In the genomic region with DNA sequence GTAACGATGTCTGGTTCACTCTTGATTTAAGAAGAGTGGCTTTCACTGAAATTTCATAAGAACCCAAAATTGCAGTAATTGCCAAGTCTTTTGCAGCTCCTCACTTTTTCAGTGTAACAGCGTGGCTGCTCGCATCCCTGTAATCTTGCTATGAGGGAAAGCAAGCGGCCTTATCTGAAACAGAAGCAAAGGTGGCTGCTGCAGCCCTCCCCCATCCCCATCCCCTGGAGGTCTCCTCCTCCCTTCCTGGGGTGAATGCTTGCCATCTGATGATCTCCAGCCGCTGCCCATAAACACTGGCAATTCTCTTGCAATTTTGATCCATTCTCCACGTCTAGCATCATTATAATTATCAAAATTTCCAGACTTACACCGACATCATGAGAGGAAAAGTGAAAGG, we compare ENCODE assay signal across 15 cellular contexts.
DNase-seq lines count a peak whose midpoint lies in the region; ATAC-seq, FAIRE-seq and TF ChIP-seq lines count a peak whose summit lies in the region.
"Had no signal": no experiment of that assay in that cellular context is flagged by ENCODE, and none has a peak within 500 bp of the region (broad histone marks: within the 10 kb centered on the region; RNA-seq: fewer than 3 reads in every experiment).

No MANE protein-coding gene starts in this region.

- CTCF ChIA-PET in K562 (lab: Yijun Ruan, JAX; ENCODE audit: low intra/inter-chr PET ratio), result no interaction called here

- TF ChIP-seq POLR2A in K562 (conservative IDR thresholded peaks at IDR 0.05), result no peak

- no peaks in the 10 kb centered on the region for H3K36me3 ChIP-seq in H7 (replicated peaks; ENCODE audit: control insufficient read depth, insufficient read depth, low read length)
- no peaks in the 10 kb centered on the region for H3K36me3 ChIP-seq in K562 (ENCODE audit: control insufficient read depth, insufficient read depth, low read length)
- no peaks in the 10 kb centered on the region for H3K36me3 ChIP-seq in hepatocyte (replicated peaks; ENCODE audit: insufficient read depth, low read depth)

- H3K27ac ChIP-seq in K562 (ENCODE audit: extremely low read depth, low read depth, low read length) (peak overlapping the region; percentile 88; the same call in 2 of the 3 replicates), hepatocyte (no peak overlapping the region)

- WGBS in K562 (ENCODE audit: insufficient coverage, low coverage, missing lambda C conversion rate), result 3% methylated on average over 6 of the region's 7 CpGs
- 31% methylated on average over 7 of the region's 7 CpGs for WGBS in hepatocyte (ENCODE audit: low lambda C conversion rate, missing lambda C conversion rate)

- no peak for FAIRE-seq in K562 (lab: Jason Lieb, UNC)
- FAIRE-seq: D721Med, G401.6, GM12892 had no signal

- H3K4me1 ChIP-seq in K562 (replicated peaks in 1 of 2; ENCODE audit: control insufficient read depth in 2 of 2, insufficient read depth in 2 of 2, low read length in 2 of 2), result peaks cover 8 to 15% of the 10 kb centered on the region in 2 experiments
- H3K4me1 ChIP-seq in hepatocyte (ENCODE audit: insufficient read depth), result no peaks in the 10 kb centered on the region

- peak; percentile 71; the same call in 1 of the 2 replicates for TF ChIP-seq EP300 in K562 (IDR thresholded peaks at IDR 0.05; ENCODE audit: low read length)

- no TSS peak for BruUV-seq in K562 (replicated peaks; lab: Mats Ljungman, UMichigan)

- H3K4me2 ChIP-seq in K562 (ENCODE audit: insufficient read depth, low read length), result peak overlapping the region; percentile 79
- no peak overlapping the region for H3K4me2 ChIP-seq in hepatocyte

- DNase-seq in H7 (peak; percentile 31), NOMO-1 (lab: John Stamatoyannopoulos, UW; ENCODE audit: unreplicated experiment in 2 of 2) (peak; percentile 14 to 24), K562 (ENCODE audit: extremely low read depth in 1 of 4, low spot score in 3 of 4) (peak; percentile 44 to 86 (median 64)), sciatic nerve (ENCODE audit: low spot score) (no peak), hepatocyte (ENCODE audit: low spot score) (no peak)
- DNase-seq: C1 segment of cervical spinal cord; CD4-positive, CD25-positive, alpha-beta regulatory T cell; CD8-positive, alpha-beta memory T cell; COR-L47; GOT3; H9 had no signal

- H2AFZ ChIP-seq in K562 (ENCODE audit: low read depth, low read length) (peak overlapping the region; percentile 96), hepatocyte (no peak overlapping the region)

- in situ Hi-C loops in K562 (cut with MboI), result no loop called here

- no peaks in the 10 kb centered on the region for H3K9me1 ChIP-seq in K562 (ENCODE audit: control insufficient read depth, insufficient read depth, low read length)

- ATAC-seq in K562 (peak; percentile 84), HG02852 (IDR thresholded peaks at IDR 0.05; ENCODE audit: unreplicated experiment) (no peak), sciatic nerve (no peak)

- no peaks in the 10 kb centered on the region for H3K9me2 ChIP-seq in hepatocyte (replicated peaks; ENCODE audit: insufficient read depth)

- POLR2A ChIA-PET in K562 (lab: Yijun Ruan, JAX), result no interaction called here

- H3K79me2 ChIP-seq in K562 (ENCODE audit: control insufficient read depth, insufficient read depth, low read length) (no peaks in the 10 kb centered on the region), hepatocyte (no peaks in the 10 kb centered on the region)

- intact Hi-C loops in K562 (cut with micrococcal nuclease) (no loop called here), sciatic nerve (cut with DNase I) (no loop called here)

- H3K4me3 ChIP-seq in H7 (ENCODE audit: insufficient read depth, low read depth, low read length), result no peak overlapping the region
- no peak overlapping the region for H3K4me3 ChIP-seq in K562
- no peak overlapping the region for H3K4me3 ChIP-seq in hepatocyte

- H3K27me3 ChIP-seq in H7 (ENCODE audit: control insufficient read depth, insufficient read depth, low read length) (no peaks in the 10 kb centered on the region), K562 (ENCODE audit: control insufficient read depth in 2 of 2, insufficient read depth in 2 of 2, low read length in 2 of 2) (no peaks in the 10 kb centered on the region), hepatocyte (no peaks in the 10 kb centered on the region)

- H3K9me3 ChIP-seq in K562 (replicated peaks; ENCODE audit: control insufficient read depth, insufficient read depth, low read depth, low read length), result no peaks in the 10 kb centered on the region
- no peaks in the 10 kb centered on the region for H3K9me3 ChIP-seq in hepatocyte (ENCODE audit: low read depth)

- H3K9ac ChIP-seq in K562 (ENCODE audit: insufficient read depth in 1 of 2, low read depth in 2 of 2, low read length in 2 of 2), result peak overlapping the region in 1 of 2 experiments; percentile 54; a peak in 2 of 4 replicates

- TF ChIP-seq RAD21 in K562 (CRISPR knock-in tag; conservative IDR thresholded peaks at IDR 0.05 in 1 of 2, IDR thresholded peaks at IDR 0.05 in 1 of 2), result no peak

- no peaks in the 10 kb centered on the region for H4K20me1 ChIP-seq in K562 (replicated peaks; ENCODE audit: control insufficient read depth, insufficient read depth, low read length)
- H4K20me1 ChIP-seq in hepatocyte (ENCODE audit: insufficient read depth, poor library complexity, severe bottlenecking), result no peaks in the 10 kb centered on the region

- TF ChIP-seq CTCF in K562 (IDR thresholded peaks at IDR 0.05 in 2 of 3, conservative IDR thresholded peaks at IDR 0.05 in 1 of 3; ENCODE audit: insufficient read depth in 2 of 3, low read depth in 1 of 3, low read length in 3 of 3) (no peak), hepatocyte (IDR thresholded peaks at IDR 0.05; ENCODE audit: poor library complexity) (no peak)

TF ChIP-seq in K562, 482 proteins besides CTCF, POLR2A, EP300 and RAD21 (continues in another document):
- TF ChIP-seq FOXA3 (CRISPR knock-in tag; conservative IDR thresholded peaks at IDR 0.05 in 1 of 2, IDR thresholded peaks at IDR 0.05 in 1 of 2) (no peak), SETDB1 (IDR thresholded peaks at IDR 0.05; ENCODE audit: low read length) (no peak), MCM3 (IDR thresholded peaks at IDR 0.05) (no peak), TBP (optimal IDR thresholded peaks at IDR 0.05; ENCODE audit: low read depth, low read length) (peak; percentile 34), ZNF354B (CRISPR knock-in tag; IDR thresholded peaks at IDR 0.05) (no peak), EP400 (IDR thresholded peaks at IDR 0.05) (no peak), ZNF121 (CRISPR knock-in tag; conservative IDR thresholded peaks at IDR 0.05) (no peak), FOXM1 (IDR thresholded peaks at IDR 0.05; ENCODE audit: low read depth) (no peak), FOXM1 (CRISPR knock-in tag; IDR thresholded peaks at IDR 0.05; ENCODE audit: low read depth) (no peak), MYC (IDR thresholded peaks at IDR 0.05; ENCODE audit: low read depth, low read length) (peak; percentile 46; the same call in 1 of the 2 replicates), MYC (CRISPR knock-in tag; IDR thresholded peaks at IDR 0.05; ENCODE audit: borderline replicate concordance, low read depth) (no peak), KLF10 (CRISPR knock-in tag; IDR thresholded peaks at IDR 0.05) (no peak), HDAC8 (tag; IDR thresholded peaks at IDR 0.05) (no peak)
- TF ChIP-seq, protein P1, sequence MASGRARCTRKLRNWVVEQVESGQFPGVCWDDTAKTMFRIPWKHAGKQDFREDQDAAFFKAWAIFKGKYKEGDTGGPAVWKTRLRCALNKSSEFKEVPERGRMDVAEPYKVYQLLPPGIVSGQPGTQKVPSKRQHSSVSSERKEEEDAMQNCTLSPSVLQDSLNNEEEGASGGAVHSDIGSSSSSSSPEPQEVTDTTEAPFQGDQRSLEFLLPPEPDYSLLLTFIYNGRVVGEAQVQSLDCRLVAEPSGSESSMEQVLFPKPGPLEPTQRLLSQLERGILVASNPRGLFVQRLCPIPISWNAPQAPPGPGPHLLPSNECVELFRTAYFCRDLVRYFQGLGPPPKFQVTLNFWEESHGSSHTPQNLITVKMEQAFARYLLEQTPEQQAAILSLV (tag; IDR thresholded peaks at IDR 0.05), result no peak

Comparison
In these comparisons a context has a peak if more than half of its experiments do, and no peak if none do; other contexts are left out.
1. DNase-seq: peak in H7 (single experiment), NOMO-1 (2 of 2) and K562 (4 of 4); none in sciatic nerve (single experiment) and hepatocyte (single experiment).